ENCODE assay signal across 9 cellular contexts in genomic region chr6:116405663-116406329, GRCh38. TPM values are rescaled to one million over a fixed set of nuclear protein-coding genes. Genes with fewer than 3 reads are reported as not detected.
DNase-seq lines count a peak whose midpoint lies in the region; ATAC-seq, FAIRE-seq and TF ChIP-seq lines count a peak whose summit lies in the region.
"Had no signal": no experiment of that assay in that cellular context is flagged by ENCODE, and none has a peak within 500 bp of the region (broad histone marks: within the 10 kb centered on the region; RNA-seq: fewer than 3 reads in every experiment).

No MANE protein-coding gene starts in this region.

- dilution Hi-C loops in IMR-90 (cut with HindIII; ENCODE audit: low sequenced_read_pairs, unreplicated experiment) = no loop called here

- H3K27me3 ChIP-seq in IMR-90 (ENCODE audit: control insufficient read depth, insufficient read depth, low read length) = no peaks in the 10 kb centered on the region

- ATAC-seq in IMR-90 (ENCODE audit: low read depth) (peak; percentile 58; the same call in 1 of the 2 replicates), GM21723 (IDR thresholded peaks at IDR 0.05; ENCODE audit: unreplicated experiment) (no peak), T-helper 17 cell (no peak)

- H3K56ac ChIP-seq in IMR-90 (ENCODE audit: extremely low read depth, insufficient read depth, low read length) = 0 out of 2 replicates have a peak overlapping the region, but pooled peaks have one; percentile 4

- DNase-seq in EL (peak; percentile 81), IMR-90 (peak; percentile 86), choroid plexus epithelial cell (ENCODE audit: low read depth) (peak; percentile 74), neural crest cell (ENCODE audit: low read depth, low spot score) (no peak), T-helper 17 cell (no peak), anterior cingulate cortex (lab: John Stamatoyannopoulos, UW) (no peak), HTR-8/SVneo (ENCODE audit: insufficient read length, low spot score) (no peak)
- DNase-seq: activated naive CD4-positive, alpha-beta T cell treated with anti-CD3 and anti-CD28 coated beads for 36 hours had no signal

- H2AFZ ChIP-seq in IMR-90 (replicated peaks; ENCODE audit: low read length, poor library complexity) = peak overlapping the region; percentile 49

- H4K8ac ChIP-seq in IMR-90 (ENCODE audit: low read depth in 2 of 2, low read length in 2 of 2) = peak overlapping the region in 1 of 2 experiments; percentile 76; a peak in 2 of 4 replicates

- H3K4me3 Mint-ChIP-seq in neural crest cell = peak overlapping the region; percentile 31
- H3K4me3 Mint-ChIP-seq in T-helper 17 cell = no peak overlapping the region
- H3K4me3 Mint-ChIP-seq: activated naive CD4-positive, alpha-beta T cell treated with anti-CD3 and anti-CD28 coated beads for 36 hours had no signal

- POLR2A ChIA-PET in IMR-90 (lab: Charles Lee; ENCODE audit: unreplicated experiment) = no interaction called here

- peak overlapping the region; percentile 79 for H3K4ac ChIP-seq in IMR-90 (ENCODE audit: low read depth, low read length)

- peak overlapping the region; percentile 73 for H3K14ac ChIP-seq in IMR-90 (replicated peaks; ENCODE audit: low read depth, low read length)

- H2AK9ac ChIP-seq in IMR-90 (replicated peaks; ENCODE audit: low read depth, low read length, poor library complexity) = no peak overlapping the region

- H3K9me3 Mint-ChIP-seq in neural crest cell = no peaks in the 10 kb centered on the region
- H3K9me3 Mint-ChIP-seq: activated naive CD4-positive, alpha-beta T cell treated with anti-CD3 and anti-CD28 coated beads for 36 hours had no signal

- H3K27me3 Mint-ChIP-seq in neural crest cell (ENCODE audit: low read depth) = no peaks in the 10 kb centered on the region
- H3K27me3 Mint-ChIP-seq in T-helper 17 cell = no peaks in the 10 kb centered on the region

- no TSS peak for BruUV-seq in IMR-90 (replicated peaks; lab: Mats Ljungman, UMichigan)

- peak overlapping the region; percentile 77 for H2AK5ac ChIP-seq in IMR-90 (ENCODE audit: low read depth, low read length)

- H3K18ac ChIP-seq in IMR-90 (ENCODE audit: low read depth, low read length) = peak overlapping the region; percentile 31; the same call in 1 of the 2 replicates

- no CpG with 5 or more reads among the region's 8 CpGs for WGBS in IMR-90 (ENCODE audit: extremely low coverage in 2 of 2, insufficient read length in 1 of 2), 2 experiments

- peak overlapping the region; percentile 59; the same call in 1 of the 3 replicates for H2BK15ac ChIP-seq in IMR-90 (ENCODE audit: low read depth, low read length)

- no peak for FAIRE-seq in HTR-8/SVneo (lab: Jason Lieb, UNC)

- peak overlapping the region; percentile 50 for H2BK120ac ChIP-seq in IMR-90 (ENCODE audit: low read depth, low read length)

- peak overlapping the region; percentile 77; the same call in 1 of the 2 replicates for H4K91ac ChIP-seq in IMR-90 (ENCODE audit: insufficient read depth, low read depth, low read length)

- peaks cover 36 to 64% of the 10 kb centered on the region in 2 experiments for H3K79me1 ChIP-seq in IMR-90 (ENCODE audit: low read depth in 1 of 2, low read length in 2 of 2)

- in situ Hi-C loops in IMR-90 (cut with MboI; ENCODE audit: low sequenced_read_pairs) = no loop called here

- H3K4me3 ChIP-seq in IMR-90 (ENCODE audit: insufficient read depth, low read depth, low read length) (no peak overlapping the region), choroid plexus epithelial cell (ENCODE audit: low read depth, low read length) (no peak overlapping the region)

- H3K27ac ChIP-seq in IMR-90 (ENCODE audit: insufficient read depth, low read length) = peak overlapping the region; percentile 43; the same call in 1 of the 2 replicates

- H3K36me3 Mint-ChIP-seq in neural crest cell (ENCODE audit: low read depth) (no peaks in the 10 kb centered on the region), T-helper 17 cell (ENCODE audit: low read depth) (peaks cover 2% of the 10 kb centered on the region)

- peaks cover 24% of the 10 kb centered on the region for H3K4me1 Mint-ChIP-seq in neural crest cell
- peaks cover 4% of the 10 kb centered on the region for H3K4me1 Mint-ChIP-seq in T-helper 17 cell

- H3K9me3 ChIP-seq in IMR-90 (ENCODE audit: control insufficient read depth, insufficient read depth, low read length) = no peaks in the 10 kb centered on the region
- no peaks in the 10 kb centered on the region for H3K9me3 ChIP-seq in T-helper 17 cell (ENCODE audit: control insufficient read depth, low read length, poor library complexity, severe bottlenecking)

- peaks cover 4% of the 10 kb centered on the region for H3K36me3 ChIP-seq in IMR-90 (ENCODE audit: control insufficient read depth, insufficient read depth, low read length)

- no peak overlapping the region for H3K27ac Mint-ChIP-seq in neural crest cell (ENCODE audit: unreplicated experiment)
- H3K27ac Mint-ChIP-seq in T-helper 17 cell = no peak overlapping the region
- H3K27ac Mint-ChIP-seq: activated naive CD4-positive, alpha-beta T cell treated with anti-CD3 and anti-CD28 coated beads for 36 hours had no signal

- no peak for TF ChIP-seq CTCF in IMR-90 (conservative IDR thresholded peaks at IDR 0.05; ENCODE audit: low read depth, low read length)
- TF ChIP-seq CTCF in choroid plexus epithelial cell (conservative IDR thresholded peaks at IDR 0.05; ENCODE audit: low read depth, low read length) = no peak
- TF ChIP-seq CTCF in neural crest cell (conservative IDR thresholded peaks at IDR 0.05) = no peak

- no peak for TF ChIP-seq RAD21 in IMR-90 (IDR thresholded peaks at IDR 0.05; ENCODE audit: low read length)

- no peak for TF ChIP-seq POLR2A in IMR-90 (IDR thresholded peaks at IDR 0.05; ENCODE audit: low read depth, low read length)

- H2BK5ac ChIP-seq in IMR-90 (ENCODE audit: low read depth, low read length, poor library complexity, severe bottlenecking) = peak overlapping the region; percentile 97

- H2BK20ac ChIP-seq in IMR-90 (ENCODE audit: low read depth, low read length) = peak overlapping the region; percentile 89

- peaks cover 3% of the 10 kb centered on the region; the same call in 1 of the 2 replicates for H4K20me1 ChIP-seq in IMR-90 (ENCODE audit: insufficient read depth, low read length)

- no peak overlapping the region; the same call in 1 of the 2 replicates for H4K5ac ChIP-seq in IMR-90 (ENCODE audit: low read depth, low read length)

- H3K4me1 ChIP-seq in IMR-90 (ENCODE audit: control insufficient read depth, insufficient read depth, low read length) = peaks cover 13% of the 10 kb centered on the region

- intact Hi-C loops in IMR-90 (cut with micrococcal nuclease) = loop anchor here (2.0 kb wide), 1 partner anchor 35 kb away; the partner anchor contains the start of gene DSE

- H3K4me2 ChIP-seq in IMR-90 (ENCODE audit: low read depth, low read length) = peak overlapping the region; percentile 11

- no peak overlapping the region for H3K9ac ChIP-seq in IMR-90 (ENCODE audit: low read depth, low read length)

- CTCF ChIA-PET in IMR-90 (lab: Yijun Ruan, JAX) = interaction anchor here (0.6 kb wide), 1 partner anchor 15 kb away, joined by 3 read pairs; no protein-coding TSS in a partner anchor

- peak overlapping the region; percentile 76 for H3K23ac ChIP-seq in IMR-90 (ENCODE audit: low read depth, low read length)

- H3K9me1 ChIP-seq in IMR-90 (ENCODE audit: insufficient read depth, low read length) = peaks cover 15% of the 10 kb centered on the region

TF ChIP-seq in IMR-90, 13 proteins besides CTCF, POLR2A, EP300 and RAD21 (continues in another document):
- TF ChIP-seq RFX5 (IDR thresholded peaks at IDR 0.05; ENCODE audit: low read depth, low read length) (no peak), SMC3 (IDR thresholded peaks at IDR 0.05; ENCODE audit: low read depth, low read length) (no peak), CEBPB (IDR thresholded peaks at IDR 0.05; ENCODE audit: low read depth, low read length) (peak; percentile 37; the same call in 1 of the 2 replicates), MAZ (IDR thresholded peaks at IDR 0.05; ENCODE audit: borderline replicate concordance, low read depth, low read length) (no peak), NFE2L2 (IDR thresholded peaks at IDR 0.05; ENCODE audit: low read depth, low read length) (no peak), CHD1 (IDR thresholded peaks at IDR 0.05; ENCODE audit: low read depth, low read length) (no peak), MAFK (IDR thresholded peaks at IDR 0.05; ENCODE audit: low read depth, low read length) (no peak), BHLHE40 (IDR thresholded peaks at IDR 0.05; ENCODE audit: low read depth, low read length) (no peak), RCOR1 (IDR thresholded peaks at IDR 0.05; ENCODE audit: insufficient replicate concordance, low read length) (no peak), ELK1 (IDR thresholded peaks at IDR 0.05; ENCODE audit: borderline replicate concordance, low read depth, low read length) (no peak), MXI1 (IDR thresholded peaks at IDR 0.05; ENCODE audit: borderline replicate concordance, low read depth, low read length) (0 out of 2 replicates have a peak, but pooled peaks have one; percentile 8)

RNA-seq across cellular contexts. Expression of gene DSE, which starts 35.0 kb away (rescaled TPM):
- 132 and 154 TPM in 2 replicates for total RNA-seq in IMR-90 (2012; rRNA removed)
- 43.9 and 48.0 TPM in 2 replicates for polyA plus RNA-seq in IMR-90 (2012; rRNA removed)
- polyA plus RNA-seq in IMR-90 (2012; cell fraction: cytosol; rRNA removed) = 19.3 and 19.7 TPM in 2 replicates
- polyA plus RNA-seq in IMR-90 (2012; cell fraction: nucleus; rRNA removed; ENCODE audit: low replicate concordance) = 23.4 and 39.5 TPM in 2 replicates
- 21.0 and 23.5 TPM in 2 replicates for total RNA-seq in neural crest cell
- total RNA-seq in T-helper 17 cell = 10 to 100 TPM; 19.2 to 32.3 TPM

RNA-seq across cellular contexts. Expression of gene CALHM6, which starts 55.4 kb away (rescaled TPM):
- total RNA-seq in IMR-90 (2012; rRNA removed) (0.72 and 0.83 TPM in 2 replicates), neural crest cell (1.3 and 4.6 TPM in 2 replicates), T-helper 17 cell (1 to 10 TPM; 3.2 to 6.5 TPM)
- polyA plus RNA-seq in IMR-90 (2012; rRNA removed) = 1.1 and 1.5 TPM in 2 replicates
- 1.4 and 1.8 TPM in 2 replicates for polyA plus RNA-seq in IMR-90 (2012; cell fraction: cytosol; rRNA removed)
- polyA plus RNA-seq in IMR-90 (2012; cell fraction: nucleus; rRNA removed; ENCODE audit: low replicate concordance) = 0.30 and 0.62 TPM in 2 replicates

Comparison
In these comparisons a context has a peak if more than half of its experiments do, and no peak if none do; other contexts are left out.
1. DNase-seq: peak in EL (single experiment), IMR-90 (single experiment) and choroid plexus epithelial cell (single experiment); none in neural crest cell (single experiment), T-helper 17 cell (0 of 3), anterior cingulate cortex (0 of 58) and HTR-8/SVneo (single experiment).